Comparison of ENCODE assay signal across 24 cellular contexts in the genomic region with DNA sequence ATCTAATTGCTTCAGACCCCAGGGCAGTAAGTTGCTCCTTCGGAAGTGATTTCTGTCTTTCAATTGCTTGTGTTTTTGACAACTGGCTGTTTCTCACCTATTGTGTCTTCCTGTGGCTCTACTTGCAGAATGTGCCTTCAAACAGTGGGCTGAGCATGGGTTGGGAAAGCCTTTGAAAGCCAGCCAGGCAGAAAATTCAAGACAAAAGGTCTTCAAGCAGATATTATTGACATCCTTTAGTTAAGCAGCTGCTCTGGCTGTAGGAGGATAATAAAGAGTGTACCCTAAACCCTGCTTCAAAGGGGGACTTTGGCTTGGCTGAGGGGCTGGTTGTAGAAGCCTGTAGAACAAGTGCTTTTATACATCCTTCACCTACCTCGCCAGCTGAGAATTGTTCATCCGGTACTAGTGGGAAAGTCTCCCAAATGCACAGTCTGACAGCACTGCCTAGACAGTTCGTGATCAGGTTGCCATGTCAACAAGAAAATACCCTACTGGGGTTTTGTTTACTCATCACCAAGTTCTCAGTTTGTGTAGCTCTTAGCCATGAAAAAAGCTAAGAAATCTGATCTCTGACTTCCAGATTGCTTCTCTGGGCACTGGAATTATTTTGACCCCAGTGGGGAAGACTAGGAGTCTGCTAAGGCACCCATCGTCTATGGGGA. TPM values are rescaled to one million over a fixed set of nuclear protein-coding genes. Genes with fewer than 3 reads are reported as not detected.
A peak's percentile ranks its signal among the peaks of the same experiment; 100 is the strongest.
DNase-seq lines count a peak whose midpoint lies in the region; ATAC-seq and TF ChIP-seq lines count a peak whose summit lies in the region.
"Had no signal": no experiment of that assay in that cellular context is flagged by ENCODE, and none has a peak within 500 bp of the region (broad histone marks: within the 10 kb centered on the region; RNA-seq: fewer than 3 reads in every experiment).

No MANE protein-coding gene starts in this region.

- H3K36me3 Mint-ChIP-seq in nephron progenitor cell (ENCODE audit: low read depth) (peaks cover 11% of the 10 kb centered on the region), CD14-positive monocyte (no peaks in the 10 kb centered on the region)
- no peaks in the 10 kb centered on the region for H3K36me3 Mint-ChIP-seq in activated T-helper 2 cell treated with anti-CD3 and anti-CD28 coated beads, Interferon-gamma antibody, Interleukin-2, Interleukin-4, amounts not matched to agents 10 μg/mL and 5 μg/mL and 100 μg/mL, durations not matched to agents 14 hours and 24 hours and 36 hours (ENCODE audit: low read depth)
- H3K36me3 Mint-ChIP-seq: activated naive CD4-positive, alpha-beta T cell treated with anti-CD3 and anti-CD28 coated beads, Interleukin-2, amount 50 U/mL, for 24 hours; CD4-positive, alpha-beta memory T cell; mesothelial cell of epicardium; stimulated activated effector memory CD8-positive, alpha-beta T cell treated with anti-CD3 and anti-CD28 coated beads, Interleukin-12 subunit alpha, Interleukin-12 subunit beta, amount 100 ng/mL, for 72 hours had no signal

- DNase-seq in Ammon's horn (ENCODE audit: low spot score): peak; percentile 25
- peak; percentile 12 for DNase-seq in HT1080 (ENCODE audit: low read depth)
- DNase-seq in NCI-H748 (lab: John Stamatoyannopoulos, UW; ENCODE audit: unreplicated experiment): peak; percentile 80
- DNase-seq in nephron progenitor cell: no peak
- DNase-seq in T-helper 1 cell: no peak
- DNase-seq in CD14-positive monocyte (ENCODE audit: low spot score): no peak
- DNase-seq in activated T-helper 2 cell treated with anti-CD3 and anti-CD28 coated beads, Interferon-gamma antibody, Interleukin-2, Interleukin-4, amounts not matched to agents 10 μg/mL and 5 μg/mL and 100 μg/mL, durations not matched to agents 14 hours and 24 hours and 36 hours (ENCODE audit: low spot score): no peak
- DNase-seq: activated CD8-positive, alpha-beta T cell treated with anti-CD3 and anti-CD28 coated beads for 36 hours; activated T-cell treated with anti-CD3 and anti-CD28 coated beads, Interleukin-2, amount 50 U/mL, for 4 hours; CD4-positive, alpha-beta memory T cell; gastrocnemius medialis; left cardiac atrium; NCI-H1436 treated with DMSO at 0.1 percent for 48 hours; NCI-H510A treated with DMSO at 0.1 percent for 48 hours; SIG-M5 had no signal

- H3K4me1 Mint-ChIP-seq in nephron progenitor cell: peaks cover 12% of the 10 kb centered on the region
- no peaks in the 10 kb centered on the region for H3K4me1 Mint-ChIP-seq in CD14-positive monocyte
- H3K4me1 Mint-ChIP-seq in activated T-helper 2 cell treated with anti-CD3 and anti-CD28 coated beads, Interferon-gamma antibody, Interleukin-2, Interleukin-4, amounts not matched to agents 10 μg/mL and 5 μg/mL and 100 μg/mL, durations not matched to agents 14 hours and 24 hours and 36 hours (ENCODE audit: low read depth): no peaks in the 10 kb centered on the region
- H3K4me1 Mint-ChIP-seq: activated naive CD4-positive, alpha-beta T cell treated with anti-CD3 and anti-CD28 coated beads, Interleukin-2, amount 50 U/mL, for 24 hours; CD4-positive, alpha-beta memory T cell; mesothelial cell of epicardium; stimulated activated effector memory CD8-positive, alpha-beta T cell treated with anti-CD3 and anti-CD28 coated beads, Interleukin-12 subunit alpha, Interleukin-12 subunit beta, amount 100 ng/mL, for 72 hours had no signal

- H3K9me3 Mint-ChIP-seq in nephron progenitor cell: peaks cover 26% of the 10 kb centered on the region
- H3K9me3 Mint-ChIP-seq in CD14-positive monocyte: peaks cover 3 to 12% (median 7%) of the 10 kb centered on the region in 7 donors
- peaks cover 7% of the 10 kb centered on the region for H3K9me3 Mint-ChIP-seq in activated T-helper 2 cell treated with anti-CD3 and anti-CD28 coated beads, Interferon-gamma antibody, Interleukin-2, Interleukin-4, amounts not matched to agents 10 μg/mL and 5 μg/mL and 100 μg/mL, durations not matched to agents 14 hours and 24 hours and 36 hours
- H3K9me3 Mint-ChIP-seq: activated CD8-positive, alpha-beta T cell treated with anti-CD3 and anti-CD28 coated beads for 36 hours had no signal

- intact Hi-C loops in CD14-positive monocyte (cut with micrococcal nuclease): no loop called here
- intact Hi-C loops in activated T-helper 2 cell treated with anti-CD3 and anti-CD28 coated beads, Interferon-gamma antibody, Interleukin-2, Interleukin-4, amounts not matched to agents 10 μg/mL and 5 μg/mL and 100 μg/mL, durations not matched to agents 14 hours and 24 hours and 36 hours (cut with micrococcal nuclease): no loop called here

- peak overlapping the region; percentile 66 for H3K27ac Mint-ChIP-seq in nephron progenitor cell
- no peak overlapping the region for H3K27ac Mint-ChIP-seq in CD14-positive monocyte
- H3K27ac Mint-ChIP-seq in activated T-helper 2 cell treated with anti-CD3 and anti-CD28 coated beads, Interferon-gamma antibody, Interleukin-2, Interleukin-4, amounts not matched to agents 10 μg/mL and 5 μg/mL and 100 μg/mL, durations not matched to agents 14 hours and 24 hours and 36 hours: no peak overlapping the region
- H3K27ac Mint-ChIP-seq: activated CD8-positive, alpha-beta T cell treated with anti-CD3 and anti-CD28 coated beads for 36 hours; activated naive CD4-positive, alpha-beta T cell treated with anti-CD3 and anti-CD28 coated beads, Interleukin-2, amount 50 U/mL, for 24 hours; mesothelial cell of epicardium; stimulated activated effector memory CD8-positive, alpha-beta T cell treated with anti-CD3 and anti-CD28 coated beads, Interleukin-12 subunit alpha, Interleukin-12 subunit beta, amount 100 ng/mL, for 72 hours had no signal

- H3K27me3 Mint-ChIP-seq in nephron progenitor cell (ENCODE audit: low read depth, poor library complexity): peaks cover 3% of the 10 kb centered on the region
- H3K27me3 Mint-ChIP-seq in CD14-positive monocyte (ENCODE audit: low read depth in 3 of 3): peaks cover 0 to 3% (median 1%) of the 10 kb centered on the region in 3 donors
- no peaks in the 10 kb centered on the region for H3K27me3 Mint-ChIP-seq in activated T-helper 2 cell treated with anti-CD3 and anti-CD28 coated beads, Interferon-gamma antibody, Interleukin-2, Interleukin-4, amounts not matched to agents 10 μg/mL and 5 μg/mL and 100 μg/mL, durations not matched to agents 14 hours and 24 hours and 36 hours (ENCODE audit: low read depth)

- no peak for TF ChIP-seq CTCF in nephron progenitor cell (IDR thresholded peaks at IDR 0.05)
- no peak for TF ChIP-seq CTCF in CD14-positive monocyte (IDR thresholded peaks at IDR 0.05)

- H3K4me3 Mint-ChIP-seq in nephron progenitor cell: no peak overlapping the region
- H3K4me3 Mint-ChIP-seq in CD14-positive monocyte: no peak overlapping the region
- H3K4me3 Mint-ChIP-seq in activated T-helper 2 cell treated with anti-CD3 and anti-CD28 coated beads, Interferon-gamma antibody, Interleukin-2, Interleukin-4, amounts not matched to agents 10 μg/mL and 5 μg/mL and 100 μg/mL, durations not matched to agents 14 hours and 24 hours and 36 hours (ENCODE audit: low read depth): no peak overlapping the region
- H3K4me3 Mint-ChIP-seq: activated CD8-positive, alpha-beta T cell treated with anti-CD3 and anti-CD28 coated beads for 36 hours; activated naive CD4-positive, alpha-beta T cell treated with anti-CD3 and anti-CD28 coated beads, Interleukin-2, amount 50 U/mL, for 24 hours; activated T-cell treated with anti-CD3 and anti-CD28 coated beads, Interleukin-2, amount 50 U/mL, for 4 hours; CD4-positive, alpha-beta memory T cell; mesothelial cell of epicardium; stimulated activated effector memory CD8-positive, alpha-beta T cell treated with anti-CD3 and anti-CD28 coated beads, Interleukin-12 subunit alpha, Interleukin-12 subunit beta, amount 100 ng/mL, for 72 hours had no signal

- no peak for ATAC-seq in HG02884 (IDR thresholded peaks at IDR 0.05; ENCODE audit: unreplicated experiment)
- ATAC-seq: activated CD8-positive, alpha-beta T cell treated with anti-CD3 and anti-CD28 coated beads for 36 hours; activated T-cell treated with anti-CD3 and anti-CD28 coated beads, Interleukin-2, amount 50 U/mL, for 4 hours; gastrocnemius medialis; HCT116; left cardiac atrium; stimulated activated effector memory CD8-positive, alpha-beta T cell treated with anti-CD3 and anti-CD28 coated beads, Interleukin-12 subunit alpha, Interleukin-12 subunit beta, amount 100 ng/mL, for 72 hours had no signal

RNA-seq across cellular contexts. Expression of a gene that starts 35.2 kb away (rescaled TPM):
- total RNA-seq in HT1080 (2014; rRNA removed; shearing (Covaris generic)): not detected in 2 replicates
- not detected in 2 replicates for polyA plus RNA-seq in HT1080 (2015; cell fraction: cytosol; rRNA removed)
- 0.12 TPM in 1 of 2 replicates, not detected in the other for polyA plus RNA-seq in HT1080 (2015; cell fraction: nucleus; rRNA removed)
- polyA plus RNA-seq in CD14-positive monocyte: not detected
- not detected in 2 replicates for total RNA-seq in activated T-helper 2 cell treated with anti-CD3 and anti-CD28 coated beads, Interferon-gamma antibody, Interleukin-2, Interleukin-4, amounts not matched to agents 10 μg/mL and 5 μg/mL and 100 μg/mL, durations not matched to agents 14 hours and 24 hours and 36 hours
- total RNA-seq: A673; activated CD8-positive, alpha-beta T cell treated with anti-CD3 and anti-CD28 coated beads for 36 hours; activated T-cell treated with anti-CD3 and anti-CD28 coated beads, Interleukin-2, amount 50 U/mL, for 4 hours; CD4-positive, alpha-beta memory T cell; gastrocnemius medialis; left cardiac atrium; LHCN-M2; OCI-LY7; T-helper 2 cell treated with Interferon-gamma antibody and Interleukin-4, amounts not matched to agents 100 ng/mL and 5 ng/mL, for 36 hours had no signal
- polyA plus RNA-seq: CD4-positive, alpha-beta memory T cell had no signal

Comparison
In these comparisons a context has a peak if more than half of its experiments do, and no peak if none do; other contexts are left out.
1. DNase-seq: peak in Ammon's horn (single experiment), HT1080 (single experiment) and NCI-H748 (single experiment); none in nephron progenitor cell (single experiment), T-helper 1 cell (0 of 5), CD14-positive monocyte (single experiment) and activated T-helper 2 cell treated with anti-CD3 and anti-CD28 coated beads, Interferon-gamma antibody, Interleukin-2, Interleukin-4, amounts not matched to agents 10 μg/mL and 5 μg/mL and 100 μg/mL, durations not matched to agents 14 hours and 24 hours and 36 hours (single experiment).